14 cellular contexts compared by ENCODE assay signal in genomic region chr6:91751496-91751895, GRCh38.
DNase-seq lines count a peak whose midpoint lies in the region; ATAC-seq, FAIRE-seq and TF ChIP-seq lines count a peak whose summit lies in the region.
"Had no signal": no experiment of that assay in that cellular context is flagged by ENCODE, and none has a peak within 500 bp of the region (broad histone marks: within the 10 kb centered on the region; RNA-seq: fewer than 3 reads in every experiment).

No MANE protein-coding gene starts in this region.

- no peaks in the 10 kb centered on the region for H3K27me3 ChIP-seq in bronchial epithelial cell (ENCODE audit: control insufficient read depth, insufficient read depth, low read length)
- H3K27me3 ChIP-seq: BE2C had no signal

- TF ChIP-seq CTCF in bronchial epithelial cell (IDR thresholded peaks at IDR 0.05; ENCODE audit: insufficient read depth, low read length, severe bottlenecking) = no peak

- DNase-seq in NCI-H69 (lab: John Stamatoyannopoulos, UW) = peak; percentile 77
- DNase-seq in bronchial epithelial cell (ENCODE audit: low read depth) = peak; percentile 7
- DNase-seq in putamen (ENCODE audit: low spot score) = peak; percentile 26
- DNase-seq in effector CD4-positive, alpha-beta T cell = no peak
- DNase-seq in GM03348 (ENCODE audit: low spot score) = no peak
- DNase-seq: BE2C; CD4-positive, alpha-beta memory T cell; DMS79; H7; IMR-90 had no signal

- no peak overlapping the region for H3K4me3 ChIP-seq in bronchial epithelial cell (ENCODE audit: low read depth, low read length)
- H3K4me3 ChIP-seq: GM23338 had no signal

- H3K36me3 ChIP-seq in bronchial epithelial cell (ENCODE audit: control insufficient read depth, insufficient read depth, low read length) = no peaks in the 10 kb centered on the region
- H3K36me3 ChIP-seq: BE2C had no signal

- FAIRE-seq in bronchial epithelial cell (lab: Jason Lieb, UNC) = no peak
- FAIRE-seq: A204.1 had no signal

- peak; percentile 60 for ATAC-seq in GM18868 (IDR thresholded peaks at IDR 0.05; ENCODE audit: unreplicated experiment)
- ATAC-seq in GM21717 (IDR thresholded peaks at IDR 0.05; ENCODE audit: unreplicated experiment) = no peak
- ATAC-seq: GM23338 had no signal

Comparison
In these comparisons a context has a peak if more than half of its experiments do, and no peak if none do; other contexts are left out.
1. DNase-seq: peak in NCI-H69 (single experiment), bronchial epithelial cell (single experiment) and putamen (single experiment); none in effector CD4-positive, alpha-beta T cell (single experiment) and GM03348 (single experiment).